Comparison of ENCODE assay signal across 9 cellular contexts in the genomic region with DNA sequence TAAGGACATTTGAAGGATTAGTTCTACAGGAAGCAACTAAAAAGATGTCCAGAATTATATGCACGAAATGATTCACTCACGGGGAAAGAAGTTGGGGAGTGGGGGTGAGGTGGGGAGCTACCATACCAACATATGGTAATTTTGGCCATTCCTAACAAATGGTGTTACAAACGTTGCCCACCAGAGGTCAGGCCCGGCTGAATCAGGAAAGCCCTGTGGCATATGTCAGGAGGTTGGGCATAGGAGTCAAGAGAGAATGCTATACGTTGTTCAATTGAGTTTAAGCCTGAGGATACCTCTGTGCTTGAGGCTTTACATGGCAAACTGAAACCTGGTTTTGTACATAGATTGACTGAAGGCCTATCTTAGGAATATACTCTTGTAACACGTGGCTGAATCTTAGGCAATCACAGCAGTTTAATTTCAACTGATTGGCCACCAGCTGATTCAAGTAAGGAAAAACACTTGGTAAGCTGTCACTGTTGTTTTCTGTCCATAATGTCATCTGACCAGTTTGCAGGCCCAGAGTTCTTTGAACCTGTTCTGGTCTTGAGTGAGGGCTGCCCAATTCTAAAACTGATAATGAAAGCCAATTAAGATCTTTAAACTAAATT. TPM values are rescaled to one million over a fixed set of nuclear protein-coding genes. Genes with fewer than 3 reads are reported as not detected.
DNase-seq lines count a peak whose midpoint lies in the region; ATAC-seq and TF ChIP-seq lines count a peak whose summit lies in the region.
"Had no signal": no experiment of that assay in that cellular context is flagged by ENCODE, and none has a peak within 500 bp of the region (broad histone marks: within the 10 kb centered on the region; RNA-seq: fewer than 3 reads in every experiment).

No MANE protein-coding gene starts in this region.

- ATAC-seq in GM18519 (IDR thresholded peaks at IDR 0.05; ENCODE audit: low FRiP score, unreplicated experiment) (peak; percentile 67), HG02981 (IDR thresholded peaks at IDR 0.05; ENCODE audit: unreplicated experiment) (peak; percentile 93)

- H3K27me3 ChIP-seq in BJ (ENCODE audit: control insufficient read depth, insufficient read depth, low read length) (no peaks in the 10 kb centered on the region), endodermal cell (ENCODE audit: control insufficient read depth, insufficient read depth, low read length, poor library complexity, severe bottlenecking) (no peaks in the 10 kb centered on the region)

- H3K4me1 Mint-ChIP-seq in endodermal cell = peaks cover 14% of the 10 kb centered on the region
- H3K4me1 Mint-ChIP-seq in mesothelial cell of epicardium = no peaks in the 10 kb centered on the region

- no peak overlapping the region for H3K27ac Mint-ChIP-seq in endodermal cell
- H3K27ac Mint-ChIP-seq in mesothelial cell of epicardium = no peak overlapping the region

- H3K36me3 ChIP-seq in BJ (ENCODE audit: control insufficient read depth, insufficient read depth, low read length) (no peaks in the 10 kb centered on the region), endodermal cell (ENCODE audit: control insufficient read depth, insufficient read depth, low read length) (no peaks in the 10 kb centered on the region)

- peak; percentile 74 for TF ChIP-seq CTCF in BJ (IDR thresholded peaks at IDR 0.05; ENCODE audit: insufficient read depth, low read depth, low read length)
- TF ChIP-seq CTCF in endodermal cell (conservative IDR thresholded peaks at IDR 0.05) = peak; percentile 84
- TF ChIP-seq CTCF in mesothelial cell of epicardium (IDR thresholded peaks at IDR 0.05; ENCODE audit: unreplicated experiment) = peak; percentile 48

- H3K27me3 Mint-ChIP-seq in endodermal cell (ENCODE audit: insufficient read depth) (peaks cover 2% of the 10 kb centered on the region), mesothelial cell of epicardium (ENCODE audit: low read depth) (no peaks in the 10 kb centered on the region)

- H3K9ac ChIP-seq in endodermal cell (ENCODE audit: extremely low read depth, low read length, poor library complexity, severe bottlenecking) = no peak overlapping the region

- H3K27ac ChIP-seq in endodermal cell (ENCODE audit: low read depth, low read length) = no peak overlapping the region
- H3K27ac ChIP-seq: SK-N-MC had no signal

- no peaks in the 10 kb centered on the region for H3K4me1 ChIP-seq in endodermal cell (ENCODE audit: control insufficient read depth, insufficient read depth, low read length)

- H3K4me3 ChIP-seq in BJ (ENCODE audit: low read depth, low read length) (no peak overlapping the region), endodermal cell (ENCODE audit: low read length) (no peak overlapping the region)
- H3K4me3 ChIP-seq: SK-N-MC had no signal

- H3K36me3 Mint-ChIP-seq in endodermal cell (ENCODE audit: low read depth) = no peaks in the 10 kb centered on the region
- no peaks in the 10 kb centered on the region for H3K36me3 Mint-ChIP-seq in mesothelial cell of epicardium

- POLR2A ChIA-PET in BJ (lab: Charles Lee) = no interaction called here

- CTCF ChIA-PET in BJ (lab: Yijun Ruan, JAX) = interaction anchor here (0.6 to 3.7 kb wide), 31 partner anchors 9 to 591 kb away, joined by 3 to 42 read pairs (median 4); a partner anchor contains a TSS

- no peak for DNase-seq in BJ (ENCODE audit: low read depth)
- peak; percentile 29 for DNase-seq in NCI-H2196 treated with DMSO at 0.1 percent for 48 hours (lab: John Stamatoyannopoulos, UW; ENCODE audit: unreplicated experiment)
- peak; percentile 6 to 20 for DNase-seq in activated CD4-positive, alpha-beta T cell treated with anti-CD3 and anti-CD28 coated beads for 4 hours
- DNase-seq in endodermal cell = peak; percentile 90
- no peak for DNase-seq in mesothelial cell of epicardium (ENCODE audit: low spot score in 2 of 2, unreplicated experiment in 2 of 2)
- peak; percentile 48 for DNase-seq in ureter (ENCODE audit: low spot score)

- H3K9me3 ChIP-seq in endodermal cell (ENCODE audit: control insufficient read depth, low read length) = no peaks in the 10 kb centered on the region

- WGBS in endodermal cell (ENCODE audit: insufficient coverage in 1 of 2, insufficient read length in 1 of 2), 2 experiments = 13% methylated on average over 6 of the region's 6 CpGs

- H3K4me3 Mint-ChIP-seq in endodermal cell = no peak overlapping the region
- H3K4me3 Mint-ChIP-seq in mesothelial cell of epicardium = no peak overlapping the region

- H3K9me3 Mint-ChIP-seq in endodermal cell (no peaks in the 10 kb centered on the region), mesothelial cell of epicardium (peaks cover 14% of the 10 kb centered on the region)

RNA-seq across cellular contexts. Expression of a gene that starts 23.4 kb away (rescaled TPM):
- polyA plus RNA-seq in BJ (2011; rRNA removed) = not detected in 2 replicates
- polyA minus RNA-seq in BJ (2011; rRNA and poly(A)+ RNA removed) = not detected in 2 replicates
- total RNA-seq in endodermal cell = under 1 TPM; 0.24 to 0.51 TPM
- not detected for polyA plus RNA-seq in endodermal cell (2013, experiment 1 of 2)
- not detected for polyA plus RNA-seq in endodermal cell (2013, experiment 2 of 2)
- not detected in 3 replicates for total RNA-seq in mesothelial cell of epicardium
- total RNA-seq in ureter = not detected

Comparison
In these comparisons a context has a peak if more than half of its experiments do, and no peak if none do; other contexts are left out.
1. DNase-seq: peak in NCI-H2196 treated with DMSO at 0.1 percent for 48 hours (single experiment), activated CD4-positive, alpha-beta T cell treated with anti-CD3 and anti-CD28 coated beads for 4 hours (2 of 2), endodermal cell (single experiment) and ureter (single experiment); none in BJ (single experiment) and mesothelial cell of epicardium (0 of 2).
2. Peak in every context shown above with its lines, with median percentiles within 50 percentile points of each other: CTCF ChIP-seq.